24 cellular contexts compared by ENCODE assay signal in genomic region chr16:8204769-8205168, GRCh38.
"Had no signal": no experiment of that assay in that cellular context is flagged by ENCODE, and none has a peak within 500 bp of the region (broad histone marks: within the 10 kb centered on the region; RNA-seq: fewer than 3 reads in every experiment).

No MANE protein-coding gene starts in this region.

- H3K27ac ChIP-seq: coronary artery, dorsolateral prefrontal cortex, esophagus muscularis mucosa, foreskin keratinocyte, gastroesophageal sphincter, heart left ventricle, hepatocyte, left lung, lower lobe of right lung had no signal

- H3K9me3 ChIP-seq: lower lobe of right lung, mucosa of descending colon had no signal

- H3K4me3 ChIP-seq: coronary artery, dorsolateral prefrontal cortex, esophagus muscularis mucosa, gastroesophageal sphincter, heart left ventricle, hepatocyte, left lung, lower lobe of right lung, mucosa of descending colon had no signal

- H3K36me3 ChIP-seq: esophagus muscularis mucosa, gastroesophageal sphincter, heart left ventricle, left lung, lower lobe of right lung had no signal

- DNase-seq: dermis blood vessel endothelial cell; dorsolateral prefrontal cortex; effector CD4-positive, alpha-beta T cell; effector memory CD4-positive, alpha-beta T cell; foreskin keratinocyte; heart left ventricle; hypothalamus; immature natural killer cell; islet precursor cell; kidney; kidney glomerular epithelial cell; left lung; left ventricle myocardium superior; lower lobe of right lung; mesenchymal stem cell; mucosa of descending colon; naive B cell had no signal

- H2AFZ ChIP-seq: hepatocyte had no signal

- FAIRE-seq: colon, endothelial cell of umbilical vein, frontal cortex, kidney had no signal

- H3K79me2 ChIP-seq: hepatocyte had no signal

- H3K4me2 ChIP-seq: hepatocyte had no signal

- H3K4me1 ChIP-seq: esophagus muscularis mucosa, foreskin keratinocyte, gastroesophageal sphincter, heart left ventricle, left lung, lower lobe of right lung had no signal

- H3K27me3 ChIP-seq: esophagus muscularis mucosa, foreskin keratinocyte, gastroesophageal sphincter, hepatocyte, left lung had no signal

- ATAC-seq: foreskin keratinocyte, gastroesophageal sphincter, heart left ventricle, left lung, left ventricle myocardium superior, lower lobe of right lung, mucosa of descending colon had no signal
